8 cellular contexts compared by ENCODE assay signal in the genomic region with DNA sequence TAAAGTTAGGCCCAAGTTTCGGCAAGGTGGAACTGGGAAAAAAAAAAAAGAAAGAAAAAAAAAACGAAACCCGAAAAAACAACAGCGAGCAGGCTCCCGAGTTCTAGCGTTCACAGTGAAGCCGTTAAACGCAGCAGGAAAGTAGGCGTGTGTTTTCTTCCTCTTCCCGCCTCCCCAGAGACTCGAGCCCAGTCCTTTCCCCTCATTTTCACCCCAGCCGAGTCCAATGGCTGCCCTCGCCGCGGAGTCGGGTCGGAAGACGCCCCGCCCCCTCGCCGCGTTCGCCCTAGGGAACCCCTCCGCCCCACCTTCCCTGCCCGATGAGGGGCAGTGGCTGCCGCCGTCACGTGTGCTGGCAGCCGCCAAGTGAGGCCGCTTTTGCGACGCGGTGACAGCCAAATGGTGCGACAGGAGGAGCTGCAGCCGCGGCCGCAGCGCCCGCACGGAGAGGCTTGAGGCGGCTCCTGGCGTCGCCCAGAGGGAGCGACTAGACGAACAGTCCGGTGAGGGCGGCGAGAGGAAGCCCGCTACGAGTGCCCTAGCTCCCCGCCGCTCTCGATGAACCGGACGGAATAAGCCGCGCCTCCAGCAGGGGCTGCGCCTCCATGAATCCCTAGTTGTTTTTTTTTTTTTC. TPM values are rescaled to one million over a fixed set of nuclear protein-coding genes. Genes with fewer than 3 reads are reported as not detected.
DNase-seq lines count a peak whose midpoint lies in the region; ATAC-seq and TF ChIP-seq lines count a peak whose summit lies in the region.

A gene (plus strand): TSS at position 426 of the 634 bp plus-strand sequence. CDS start 308 bp downstream, outside the sequence.

- intact Hi-C loops in CD4-positive, alpha-beta memory T cell (cut with micrococcal nuclease): loop anchor here (1.0 to 10.0 kb wide), 5 partner anchors 29 to 1979 kb away; a partner anchor contains a TSS
- intact Hi-C loops in activated CD4-positive, alpha-beta memory T cell treated with anti-CD3 and anti-CD28 coated beads for 36 hours (cut with micrococcal nuclease): loop anchor here (1.0 to 10.0 kb wide), 9 partner anchors 23 to 1770 kb away; a partner anchor contains a TSS

- H3K27me3 Mint-ChIP-seq in CD4-positive, alpha-beta memory T cell: no peaks in the 10 kb centered on the region
- no peaks in the 10 kb centered on the region for H3K27me3 Mint-ChIP-seq in activated CD4-positive, alpha-beta memory T cell treated with anti-CD3 and anti-CD28 coated beads for 36 hours

- peak within 1 kb of the TSS; percentile 95 to 99 (median 97) for H3K4me3 Mint-ChIP-seq in CD4-positive, alpha-beta memory T cell
- peak within 1 kb of the TSS; percentile 92 for H3K4me3 Mint-ChIP-seq in activated CD4-positive, alpha-beta memory T cell treated with anti-CD3 and anti-CD28 coated beads for 36 hours

- peak within 1 kb of the TSS; percentile 90 to 99 for H3K9ac ChIP-seq in liver (ENCODE audit: low read depth in 1 of 2, low read length in 2 of 2)

- H3K36me3 Mint-ChIP-seq in CD4-positive, alpha-beta memory T cell: peaks cover 0 to 16% of the 10 kb centered on the region in 2 donors
- H3K36me3 Mint-ChIP-seq in activated CD4-positive, alpha-beta memory T cell treated with anti-CD3 and anti-CD28 coated beads for 36 hours: peaks cover 6% of the 10 kb centered on the region

- POLR2A ChIA-PET in CD4-positive, alpha-beta memory T cell (lab: Charles Lee; ENCODE audit: partially characterized antibody): interaction anchor here (0.6 to 3.1 kb wide), 16 partner anchors 9 to 1979 kb away, joined by 3 to 37 read pairs (median 4); a partner anchor contains a TSS
- POLR2A ChIA-PET in activated CD4-positive, alpha-beta memory T cell treated with anti-CD3 and anti-CD28 coated beads for 36 hours (lab: Charles Lee): interaction anchor here (0.8 to 3.8 kb wide), 6 partner anchors 9 to 207 kb away, joined by 3 to 19 read pairs (median 4); a partner anchor contains a TSS

- H3K27me3 ChIP-seq in CD4-positive, alpha-beta memory T cell (ENCODE audit: insufficient read depth, low read length): no peaks in the 10 kb centered on the region
- no peaks in the 10 kb centered on the region for H3K27me3 ChIP-seq in liver (ENCODE audit: control insufficient read depth in 4 of 4, insufficient read depth in 4 of 4, low read length in 3 of 4)

- no peaks in the 10 kb centered on the region for H3K36me3 ChIP-seq in CD4-positive, alpha-beta memory T cell (ENCODE audit: insufficient read depth, low read length)
- peaks cover 0 to 4% (median under 1%) of the 10 kb centered on the region in 4 donors for H3K36me3 ChIP-seq in liver (ENCODE audit: control insufficient read depth in 4 of 4, insufficient read depth in 3 of 4, low read depth in 1 of 4, low read length in 3 of 4)

- peaks cover 15 to 59% (median 26%) of the 10 kb centered on the region in 4 donors for H3K4me1 Mint-ChIP-seq in CD4-positive, alpha-beta memory T cell
- H3K4me1 Mint-ChIP-seq in activated CD4-positive, alpha-beta memory T cell treated with anti-CD3 and anti-CD28 coated beads for 36 hours (ENCODE audit: low read depth): peaks cover 24% of the 10 kb centered on the region

- no peaks in the 10 kb centered on the region for H3K9me3 ChIP-seq in CD4-positive, alpha-beta memory T cell (ENCODE audit: control insufficient read depth in 1 of 2, low read length in 2 of 2)
- no peaks in the 10 kb centered on the region for H3K9me3 ChIP-seq in liver (ENCODE audit: control insufficient read depth in 4 of 4, low read length in 3 of 4)

- peak; percentile 11 for TF ChIP-seq CTCF in liver (IDR thresholded peaks at IDR 0.05; ENCODE audit: low read depth, low read length, missing input control)

- ATAC-seq in GM19452 (IDR thresholded peaks at IDR 0.05; ENCODE audit: unreplicated experiment): peak; percentile 88

- no peaks in the 10 kb centered on the region for H3K9me3 Mint-ChIP-seq in CD4-positive, alpha-beta memory T cell
- H3K9me3 Mint-ChIP-seq in activated CD4-positive, alpha-beta memory T cell treated with anti-CD3 and anti-CD28 coated beads for 36 hours: no peaks in the 10 kb centered on the region

- peak within 1 kb of the TSS; percentile 85 for H3K27ac ChIP-seq in CD4-positive, alpha-beta memory T cell (ENCODE audit: low read depth, low read length)
- H3K27ac ChIP-seq in liver (ENCODE audit: low read depth in 1 of 2, low read length in 2 of 2): peak within 1 kb of the TSS; percentile 93 to 97

- peak within 1 kb of the TSS; percentile 43 to 82 for H3K4me3 ChIP-seq in CD4-positive, alpha-beta memory T cell (ENCODE audit: low read length in 2 of 2)
- peak within 1 kb of the TSS; percentile 93 to 100 (median 93) for H3K4me3 ChIP-seq in liver (ENCODE audit: low read depth in 1 of 3, low read length in 3 of 3)

- DNase-seq in CD4-positive, alpha-beta memory T cell: peak; percentile 97 to 98 (median 98)
- DNase-seq in HK-2 (ENCODE audit: unreplicated experiment) (peak; percentile 97), NCI-H82 treated with DMSO at 0.1 percent for 48 hours (lab: John Stamatoyannopoulos, UW; ENCODE audit: unreplicated experiment) (peak; percentile 98), dermis microvascular lymphatic vessel endothelial cell (ENCODE audit: low read depth in 2 of 2) (peak; percentile 95 to 99)
- peak; percentile 98 for DNase-seq in activated CD4-positive, alpha-beta memory T cell treated with anti-CD3 and anti-CD28 coated beads for 36 hours
- peak; percentile 97 for DNase-seq in stimulated activated CD4-positive, alpha-beta T cell treated with anti-CD3 and anti-CD28 coated beads, Interleukin-4, amount 100 ng/mL, for 24 hours

- H3K27ac Mint-ChIP-seq in CD4-positive, alpha-beta memory T cell: peak within 1 kb of the TSS; percentile 96 to 99 (median 98)
- peak within 1 kb of the TSS; percentile 95 for H3K27ac Mint-ChIP-seq in activated CD4-positive, alpha-beta memory T cell treated with anti-CD3 and anti-CD28 coated beads for 36 hours

- under 1% methylated on average over 58 of the region's 58 CpGs for WGBS in liver

- TF ChIP-seq RAD21 in liver (IDR thresholded peaks at IDR 0.05): peak; percentile 51 to 53

- H3K4me1 ChIP-seq in CD4-positive, alpha-beta memory T cell (ENCODE audit: insufficient read depth, low read length): peaks cover 39% of the 10 kb centered on the region
- H3K4me1 ChIP-seq in liver (ENCODE audit: control insufficient read depth in 4 of 4, insufficient read depth in 4 of 4, low read length in 3 of 4): peaks cover 0 to 24% (median 17%) of the 10 kb centered on the region in 4 donors

- CTCF ChIA-PET in CD4-positive, alpha-beta memory T cell (lab: Charles Lee; ENCODE audit: partially characterized antibody): interaction anchor here (0.7 to 4.2 kb wide), 9 partner anchors 9 to 402 kb away, joined by 3 to 53 read pairs (median 4); a partner anchor contains a TSS
- CTCF ChIA-PET in activated CD4-positive, alpha-beta memory T cell treated with anti-CD3 and anti-CD28 coated beads for 36 hours (lab: Charles Lee): interaction anchor here (1.2 to 4.2 kb wide), 7 partner anchors 11 to 207 kb away, joined by 3 to 23 read pairs (median 4); a partner anchor contains a TSS

TF ChIP-seq in liver, 16 proteins besides CTCF, POLR2A, EP300 and RAD21 (continues in another document):
- TF ChIP-seq SP1 (IDR thresholded peaks at IDR 0.05) (peak; percentile 90), GABPA (IDR thresholded peaks at IDR 0.05 in 1 of 2, conservative IDR thresholded peaks at IDR 0.05 in 1 of 2) (peak in 1 of 2 donors; percentile 76), RXRA (IDR thresholded peaks at IDR 0.05) (peak; percentile 80 to 83), YY1 (IDR thresholded peaks at IDR 0.05) (peak; percentile 98), EGR1 (IDR thresholded peaks at IDR 0.05; ENCODE audit: low read depth in 2 of 2) (peak; percentile 51 to 54), HNF4G (IDR thresholded peaks at IDR 0.05) (peak; percentile 38), FOXA2 (IDR thresholded peaks at IDR 0.05) (peak; percentile 39), TAF1 (conservative IDR thresholded peaks at IDR 0.05) (peak; percentile 69), FOXA1 (IDR thresholded peaks at IDR 0.05) (peak; percentile 82)
- TF ChIP-seq, protein P1, sequence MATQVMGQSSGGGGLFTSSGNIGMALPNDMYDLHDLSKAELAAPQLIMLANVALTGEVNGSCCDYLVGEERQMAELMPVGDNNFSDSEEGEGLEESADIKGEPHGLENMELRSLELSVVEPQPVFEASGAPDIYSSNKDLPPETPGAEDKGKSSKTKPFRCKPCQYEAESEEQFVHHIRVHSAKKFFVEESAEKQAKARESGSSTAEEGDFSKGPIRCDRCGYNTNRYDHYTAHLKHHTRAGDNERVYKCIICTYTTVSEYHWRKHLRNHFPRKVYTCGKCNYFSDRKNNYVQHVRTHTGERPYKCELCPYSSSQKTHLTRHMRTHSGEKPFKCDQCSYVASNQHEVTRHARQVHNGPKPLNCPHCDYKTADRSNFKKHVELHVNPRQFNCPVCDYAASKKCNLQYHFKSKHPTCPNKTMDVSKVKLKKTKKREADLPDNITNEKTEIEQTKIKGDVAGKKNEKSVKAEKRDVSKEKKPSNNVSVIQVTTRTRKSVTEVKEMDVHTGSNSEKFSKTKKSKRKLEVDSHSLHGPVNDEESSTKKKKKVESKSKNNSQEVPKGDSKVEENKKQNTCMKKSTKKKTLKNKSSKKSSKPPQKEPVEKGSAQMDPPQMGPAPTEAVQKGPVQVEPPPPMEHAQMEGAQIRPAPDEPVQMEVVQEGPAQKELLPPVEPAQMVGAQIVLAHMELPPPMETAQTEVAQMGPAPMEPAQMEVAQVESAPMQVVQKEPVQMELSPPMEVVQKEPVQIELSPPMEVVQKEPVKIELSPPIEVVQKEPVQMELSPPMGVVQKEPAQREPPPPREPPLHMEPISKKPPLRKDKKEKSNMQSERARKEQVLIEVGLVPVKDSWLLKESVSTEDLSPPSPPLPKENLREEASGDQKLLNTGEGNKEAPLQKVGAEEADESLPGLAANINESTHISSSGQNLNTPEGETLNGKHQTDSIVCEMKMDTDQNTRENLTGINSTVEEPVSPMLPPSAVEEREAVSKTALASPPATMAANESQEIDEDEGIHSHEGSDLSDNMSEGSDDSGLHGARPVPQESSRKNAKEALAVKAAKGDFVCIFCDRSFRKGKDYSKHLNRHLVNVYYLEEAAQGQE (IDR thresholded peaks at IDR 0.05): peak; percentile 89
- TF ChIP-seq, protein P2, sequence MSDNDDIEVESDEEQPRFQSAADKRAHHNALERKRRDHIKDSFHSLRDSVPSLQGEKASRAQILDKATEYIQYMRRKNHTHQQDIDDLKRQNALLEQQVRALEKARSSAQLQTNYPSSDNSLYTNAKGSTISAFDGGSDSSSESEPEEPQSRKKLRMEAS (IDR thresholded peaks at IDR 0.05): no peak
- TF ChIP-seq, protein P3, sequence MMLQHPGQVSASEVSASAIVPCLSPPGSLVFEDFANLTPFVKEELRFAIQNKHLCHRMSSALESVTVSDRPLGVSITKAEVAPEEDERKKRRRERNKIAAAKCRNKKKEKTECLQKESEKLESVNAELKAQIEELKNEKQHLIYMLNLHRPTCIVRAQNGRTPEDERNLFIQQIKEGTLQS (IDR thresholded peaks at IDR 0.05): no peak

RNA-seq across cellular contexts. Expression of the gene that starts here (rescaled TPM):
- 10 to 100 TPM; 38.6 to 42.0 TPM for total RNA-seq in CD4-positive, alpha-beta memory T cell
- 1 to 10 TPM; 6.0 to 8.0 TPM for polyA plus RNA-seq in CD4-positive, alpha-beta memory T cell
- total RNA-seq in activated CD4-positive, alpha-beta memory T cell treated with anti-CD3 and anti-CD28 coated beads for 36 hours: 10 to 100 TPM; 16.2 to 17.9 TPM
- total RNA-seq in dermis microvascular lymphatic vessel endothelial cell (18.2 and 18.4 TPM in 2 replicates), liver (10 to 100 TPM; 18.2 to 20.7 TPM)
- 1 to 10 TPM; 4.4 to 8.4 TPM for polyA plus RNA-seq in liver

Comparison
In these comparisons a context has a peak if more than half of its experiments do, and no peak if none do; other contexts are left out.
1. Peak in every context shown above with its lines: DNase-seq, ATAC-seq, H3K4me3 ChIP-seq and H3K27ac ChIP-seq.